ENCODE assay signal across 1 cellular context in the genomic region with DNA sequence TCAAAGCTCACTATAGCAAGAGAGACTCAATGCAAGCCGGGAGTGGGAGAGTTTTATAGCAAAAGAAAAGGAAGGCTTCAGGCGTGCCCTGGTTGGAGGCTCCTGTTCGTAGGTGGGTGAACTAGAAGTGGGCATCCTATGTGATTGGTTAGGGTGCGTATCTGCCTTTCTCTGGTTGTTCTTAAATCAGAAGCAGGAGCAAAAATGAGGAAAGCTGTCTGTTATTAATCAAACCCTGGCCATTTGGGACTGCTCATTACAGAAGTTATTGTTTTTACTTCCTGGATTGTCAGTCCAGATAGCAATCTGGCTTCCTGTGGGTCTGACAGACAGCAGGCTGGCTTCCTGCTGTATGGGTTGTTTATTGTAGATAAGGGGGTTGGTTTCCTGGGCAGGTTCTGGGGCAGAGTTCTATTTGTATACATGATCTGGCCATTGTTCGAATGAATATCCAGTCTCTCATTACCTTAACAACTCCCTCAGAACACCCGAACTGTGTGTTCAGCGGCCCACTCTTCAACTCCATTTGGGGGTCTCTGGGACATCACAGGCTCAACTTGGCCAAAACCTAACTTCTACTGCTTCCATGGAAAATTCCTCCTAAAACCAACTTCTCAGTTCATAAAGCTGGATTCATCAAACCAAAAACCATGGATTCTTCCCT.
TF ChIP-seq lines count a peak whose summit lies in the region.

No MANE protein-coding gene starts in this region.

TF ChIP-seq in HCT116, 20 proteins besides CTCF, POLR2A, EP300 and RAD21 (continued from another document):
- TF ChIP-seq, protein P1, sequence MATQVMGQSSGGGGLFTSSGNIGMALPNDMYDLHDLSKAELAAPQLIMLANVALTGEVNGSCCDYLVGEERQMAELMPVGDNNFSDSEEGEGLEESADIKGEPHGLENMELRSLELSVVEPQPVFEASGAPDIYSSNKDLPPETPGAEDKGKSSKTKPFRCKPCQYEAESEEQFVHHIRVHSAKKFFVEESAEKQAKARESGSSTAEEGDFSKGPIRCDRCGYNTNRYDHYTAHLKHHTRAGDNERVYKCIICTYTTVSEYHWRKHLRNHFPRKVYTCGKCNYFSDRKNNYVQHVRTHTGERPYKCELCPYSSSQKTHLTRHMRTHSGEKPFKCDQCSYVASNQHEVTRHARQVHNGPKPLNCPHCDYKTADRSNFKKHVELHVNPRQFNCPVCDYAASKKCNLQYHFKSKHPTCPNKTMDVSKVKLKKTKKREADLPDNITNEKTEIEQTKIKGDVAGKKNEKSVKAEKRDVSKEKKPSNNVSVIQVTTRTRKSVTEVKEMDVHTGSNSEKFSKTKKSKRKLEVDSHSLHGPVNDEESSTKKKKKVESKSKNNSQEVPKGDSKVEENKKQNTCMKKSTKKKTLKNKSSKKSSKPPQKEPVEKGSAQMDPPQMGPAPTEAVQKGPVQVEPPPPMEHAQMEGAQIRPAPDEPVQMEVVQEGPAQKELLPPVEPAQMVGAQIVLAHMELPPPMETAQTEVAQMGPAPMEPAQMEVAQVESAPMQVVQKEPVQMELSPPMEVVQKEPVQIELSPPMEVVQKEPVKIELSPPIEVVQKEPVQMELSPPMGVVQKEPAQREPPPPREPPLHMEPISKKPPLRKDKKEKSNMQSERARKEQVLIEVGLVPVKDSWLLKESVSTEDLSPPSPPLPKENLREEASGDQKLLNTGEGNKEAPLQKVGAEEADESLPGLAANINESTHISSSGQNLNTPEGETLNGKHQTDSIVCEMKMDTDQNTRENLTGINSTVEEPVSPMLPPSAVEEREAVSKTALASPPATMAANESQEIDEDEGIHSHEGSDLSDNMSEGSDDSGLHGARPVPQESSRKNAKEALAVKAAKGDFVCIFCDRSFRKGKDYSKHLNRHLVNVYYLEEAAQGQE (IDR thresholded peaks at IDR 0.05; ENCODE audit: low read depth) = no peak
- TF ChIP-seq SIN3A (IDR thresholded peaks at IDR 0.05; ENCODE audit: low read depth) = no peak
- TF ChIP-seq SP1 (IDR thresholded peaks at IDR 0.05; ENCODE audit: low read depth) = no peak
- TF ChIP-seq, protein P2, sequence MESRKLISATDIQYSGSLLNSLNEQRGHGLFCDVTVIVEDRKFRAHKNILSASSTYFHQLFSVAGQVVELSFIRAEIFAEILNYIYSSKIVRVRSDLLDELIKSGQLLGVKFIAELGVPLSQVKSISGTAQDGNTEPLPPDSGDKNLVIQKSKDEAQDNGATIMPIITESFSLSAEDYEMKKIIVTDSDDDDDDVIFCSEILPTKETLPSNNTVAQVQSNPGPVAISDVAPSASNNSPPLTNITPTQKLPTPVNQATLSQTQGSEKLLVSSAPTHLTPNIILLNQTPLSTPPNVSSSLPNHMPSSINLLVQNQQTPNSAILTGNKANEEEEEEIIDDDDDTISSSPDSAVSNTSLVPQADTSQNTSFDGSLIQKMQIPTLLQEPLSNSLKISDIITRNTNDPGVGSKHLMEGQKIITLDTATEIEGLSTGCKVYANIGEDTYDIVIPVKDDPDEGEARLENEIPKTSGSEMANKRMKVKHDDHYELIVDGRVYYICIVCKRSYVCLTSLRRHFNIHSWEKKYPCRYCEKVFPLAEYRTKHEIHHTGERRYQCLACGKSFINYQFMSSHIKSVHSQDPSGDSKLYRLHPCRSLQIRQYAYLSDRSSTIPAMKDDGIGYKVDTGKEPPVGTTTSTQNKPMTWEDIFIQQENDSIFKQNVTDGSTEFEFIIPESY (IDR thresholded peaks at IDR 0.05; ENCODE audit: extremely low read depth, insufficient replicate concordance, low read length) = no peak
- TF ChIP-seq CBX3 (IDR thresholded peaks at IDR 0.05; ENCODE audit: low read depth) = no peak
- no peak for TF ChIP-seq POLR2AphosphoS5 (IDR thresholded peaks at IDR 0.05; ENCODE audit: low read depth, low read length)
- no peak for TF ChIP-seq EZH2 (IDR thresholded peaks at IDR 0.05)
- TF ChIP-seq CEBPB (IDR thresholded peaks at IDR 0.05; ENCODE audit: low read depth) = no peak
- TF ChIP-seq ZFX (IDR thresholded peaks at IDR 0.05) = no peak
- TF ChIP-seq EZH2phosphoT487 (IDR thresholded peaks at IDR 0.05; ENCODE audit: borderline replicate concordance) = no peak
